Comparison of ENCODE assay signal across 8 cellular contexts in the genomic region with DNA sequence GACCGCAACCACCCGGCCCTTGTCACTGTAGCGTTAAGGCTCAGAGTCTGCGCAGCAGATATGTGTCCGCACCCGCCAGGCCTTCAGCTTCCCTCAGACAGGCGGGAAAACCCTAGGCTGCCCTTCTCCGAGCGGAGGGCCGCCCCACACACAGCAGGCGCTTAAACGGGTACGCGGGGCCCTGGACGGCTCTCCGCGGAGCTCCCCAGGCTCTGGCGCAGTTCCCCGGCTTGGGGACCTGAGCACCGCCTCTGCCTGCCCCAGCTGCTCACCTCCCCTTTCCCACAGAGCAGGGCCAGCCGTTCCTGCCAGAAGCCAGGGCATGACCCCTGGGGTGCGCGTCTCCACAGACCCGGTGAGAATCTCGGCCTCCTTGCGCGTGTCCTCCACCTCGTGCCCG. TPM values are rescaled to one million over a fixed set of nuclear protein-coding genes. Genes with fewer than 3 reads are reported as not detected.
DNase-seq lines count a peak whose midpoint lies in the region; ATAC-seq, FAIRE-seq and TF ChIP-seq lines count a peak whose summit lies in the region.

No MANE protein-coding gene starts in this region.

- in situ Hi-C loops in ACHN (cut with HindIII; ENCODE audit: low pct_ligation_motif_present, low pct_unique_long_range_greater_than_20kb, low sequenced_read_pairs) = no loop called here

- no peaks in the 10 kb centered on the region for H3K27me3 ChIP-seq in HUES48 (ENCODE audit: control insufficient read depth, insufficient read depth, low read length)
- H3K27me3 ChIP-seq in bronchial epithelial cell (ENCODE audit: control insufficient read depth, insufficient read depth, low read length) = no peaks in the 10 kb centered on the region
- peaks cover 0 to 8% of the 10 kb centered on the region in 2 donors for H3K27me3 ChIP-seq in left lung
- no peaks in the 10 kb centered on the region for H3K27me3 ChIP-seq in small intestine (ENCODE audit: control insufficient read depth in 2 of 2, insufficient read depth in 2 of 2, low read length in 2 of 2)

- H3K4me3 ChIP-seq in HUES48 (ENCODE audit: low read depth, low read length) (peak overlapping the region; percentile 62), bronchial epithelial cell (ENCODE audit: low read depth, low read length) (peak overlapping the region; percentile 52), left lung (peak overlapping the region; percentile 54 to 55), small intestine (ENCODE audit: low read depth in 1 of 2, low read length in 2 of 2) (peak overlapping the region; percentile 51 to 79)

- FAIRE-seq in bronchial epithelial cell (lab: Jason Lieb, UNC) (no peak), small intestine (lab: Jason Lieb, UNC) (no peak)

- H3K36me3 ChIP-seq in HUES48 (ENCODE audit: control insufficient read depth, insufficient read depth, low read length) (peaks cover 6% of the 10 kb centered on the region), bronchial epithelial cell (ENCODE audit: control insufficient read depth, insufficient read depth, low read length) (no peaks in the 10 kb centered on the region), left lung (peaks cover 0 to 4% of the 10 kb centered on the region in 2 donors), small intestine (ENCODE audit: control insufficient read depth in 2 of 2, insufficient read depth in 2 of 2, low read length in 2 of 2) (no peaks in the 10 kb centered on the region)

- H3K4me1 ChIP-seq in HUES48 (ENCODE audit: control insufficient read depth, insufficient read depth, low read length) (peaks cover 5% of the 10 kb centered on the region; the same call in 1 of the 2 replicates), left lung (no peaks in the 10 kb centered on the region), small intestine (ENCODE audit: control insufficient read depth in 2 of 2, insufficient read depth in 1 of 2, low read depth in 1 of 2, low read length in 1 of 2) (no peaks in the 10 kb centered on the region)

- peak overlapping the region; percentile 75 for H3K9ac ChIP-seq in HUES48 (ENCODE audit: low read depth, low read length)

- no peak for TF ChIP-seq CTCF in bronchial epithelial cell (IDR thresholded peaks at IDR 0.05; ENCODE audit: insufficient read depth, low read length, severe bottlenecking)
- TF ChIP-seq CTCF in left lung (IDR thresholded peaks at IDR 0.05) = no peak

- no peak overlapping the region for H3K27ac ChIP-seq in HUES48 (ENCODE audit: low read depth, low read length)
- peak overlapping the region; percentile 83 to 90 for H3K27ac ChIP-seq in left lung
- peak overlapping the region in 1 of 2 donors; percentile 82 for H3K27ac ChIP-seq in small intestine (ENCODE audit: low read depth in 1 of 2, low read length in 1 of 2)

- H3K9me3 ChIP-seq in HUES48 (ENCODE audit: control insufficient read depth, insufficient read depth, low read length) (peaks cover 42% of the 10 kb centered on the region), left lung (peaks cover 0 to 83% of the 10 kb centered on the region in 2 donors), small intestine (ENCODE audit: control insufficient read depth, low read depth) (no peaks in the 10 kb centered on the region)

- ATAC-seq in left lung = no peak
- no peak for ATAC-seq in HG03520 (IDR thresholded peaks at IDR 0.05; ENCODE audit: unreplicated experiment)
- no peak for ATAC-seq in GM19452 (IDR thresholded peaks at IDR 0.05; ENCODE audit: unreplicated experiment)

- WGBS in small intestine, 3 donors = 12 to 50% (median 49%) methylated on average over 28 to 29 of the region's 29 CpGs

- DNase-seq in bronchial epithelial cell (ENCODE audit: low read depth) (peak; percentile 2), left lung (no peak), small intestine (no peak), T-helper 1 cell (no peak), ACHN (no peak)

- intact Hi-C loops in left lung (cut with DNase I) = no loop called here

RNA-seq across cellular contexts. Expression of a gene that starts 0.6 kb away (rescaled TPM):
- total RNA-seq in bronchial epithelial cell = 1.6 and 3.7 TPM in 2 replicates
- total RNA-seq in left lung = 1 to 10 TPM; 3.3 to 4.9 TPM
- polyA plus RNA-seq in small intestine = 1 to 10 TPM in 1 of 3 donors, under 1 TPM in 2; 0.67 to 2.0 (median 0.81) TPM

RNA-seq across cellular contexts. Expression of a gene that starts 25.9 kb away (rescaled TPM):
- total RNA-seq in bronchial epithelial cell (under 0.01 TPM in 1 of 2 replicates, not detected in the other), left lung (under 1 TPM in 1 of 2 donors, not detected in 1; 0.47 TPM)
- polyA plus RNA-seq in small intestine = under 1 TPM in 1 of 3 donors, not detected in 2; 0.21 TPM

RNA-seq across cellular contexts. Expression of a gene that starts 38.4 kb away (rescaled TPM):
- total RNA-seq in bronchial epithelial cell (16.6 and 40.8 TPM in 2 replicates), left lung (10 to 100 TPM; 32.7 to 58.1 TPM)
- polyA plus RNA-seq in small intestine = 10 to 100 TPM in 1 of 3 donors, 1 to 10 TPM in 2; 6.3 to 28.0 (median 8.9) TPM

RNA-seq across cellular contexts. Expression of a gene that starts 57.1 kb away (rescaled TPM):
- 9.2 and 12.8 TPM in 2 replicates for total RNA-seq in bronchial epithelial cell
- 10 to 100 TPM; 11.4 to 13.3 TPM for total RNA-seq in left lung
- polyA plus RNA-seq in small intestine = 1 to 10 TPM; 3.8 to 7.2 (median 5.7) TPM
